21 cellular contexts compared by ENCODE assay signal in the genomic region with DNA sequence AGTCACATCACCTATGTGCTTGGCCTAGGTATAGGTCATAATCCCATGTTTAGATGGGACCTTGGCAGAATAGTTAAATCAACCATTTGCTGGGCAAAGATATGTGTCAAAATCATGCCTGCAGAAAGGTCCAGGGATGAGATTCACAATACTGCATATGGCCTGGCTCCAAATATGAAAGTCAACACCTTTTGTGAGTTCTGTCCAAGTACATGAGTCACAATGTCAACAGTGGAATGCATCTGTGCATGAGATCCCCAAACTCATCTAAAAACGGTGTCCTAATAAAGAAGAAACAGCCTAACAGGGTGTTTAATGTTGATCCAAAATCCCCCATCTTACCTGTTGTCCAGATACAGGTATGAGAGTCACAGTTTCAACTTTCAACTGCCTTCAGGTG.
DNase-seq lines count a peak whose midpoint lies in the region; ATAC-seq, FAIRE-seq and TF ChIP-seq lines count a peak whose summit lies in the region.
"Had no signal": no experiment of that assay in that cellular context is flagged by ENCODE, and none has a peak within 500 bp of the region (broad histone marks: within the 10 kb centered on the region; RNA-seq: fewer than 3 reads in every experiment).

No MANE protein-coding gene starts in this region.

- H3K27ac ChIP-seq in C4-2B (peak overlapping the region; percentile 25; the same call in 1 of the 2 replicates), pancreas (no peak overlapping the region), smooth muscle cell (ENCODE audit: low read depth) (no peak overlapping the region), hepatocyte (no peak overlapping the region)
- H3K27ac ChIP-seq: Peyer's patch had no signal

- no peak for FAIRE-seq in bronchial epithelial cell (lab: Jason Lieb, UNC)
- no peak for FAIRE-seq in pancreas (lab: Jason Lieb, UNC)
- FAIRE-seq: H54 had no signal

- no peaks in the 10 kb centered on the region for H3K4me1 ChIP-seq in pancreas
- H3K4me1 ChIP-seq in smooth muscle cell (ENCODE audit: low read depth), result no peaks in the 10 kb centered on the region
- H3K4me1 ChIP-seq in hepatocyte (ENCODE audit: insufficient read depth), result no peaks in the 10 kb centered on the region
- H3K4me1 ChIP-seq: BE2C, Peyer's patch had no signal

- H4K20me1 ChIP-seq in smooth muscle cell (ENCODE audit: low read depth), result no peaks in the 10 kb centered on the region
- no peaks in the 10 kb centered on the region for H4K20me1 ChIP-seq in hepatocyte (ENCODE audit: insufficient read depth, poor library complexity, severe bottlenecking)

- H3K9me3 ChIP-seq in pancreas, result no peaks in the 10 kb centered on the region
- H3K9me3 ChIP-seq in smooth muscle cell (replicated peaks; ENCODE audit: low read depth), result no peaks in the 10 kb centered on the region
- H3K9me3 ChIP-seq in hepatocyte (ENCODE audit: low read depth), result no peaks in the 10 kb centered on the region
- H3K9me3 ChIP-seq: Peyer's patch had no signal

- WGBS in pancreas, 2 donors, result 0% methylated on average over 1 of the region's 1 CpG
- WGBS in smooth muscle cell (ENCODE audit: low lambda C conversion rate), result 21% methylated on average over 1 of the region's 1 CpG
- 0% methylated on average over 1 of the region's 1 CpG for WGBS in hepatocyte (ENCODE audit: low lambda C conversion rate, missing lambda C conversion rate)

- DNase-seq in NCI-H2029 (lab: John Stamatoyannopoulos, UW) (peak; percentile 86), bronchial epithelial cell (ENCODE audit: low read depth) (peak; percentile 70), pancreas (no peak), SK-N-DZ (ENCODE audit: low spot score) (no peak), NCI-H2196 treated with DMSO at 0.1 percent for 48 hours (lab: John Stamatoyannopoulos, UW; ENCODE audit: unreplicated experiment) (no peak), smooth muscle cell (lab: John Stamatoyannopoulos, UW; ENCODE audit: unreplicated experiment) (no peak), hepatocyte (ENCODE audit: low spot score) (no peak)
- DNase-seq: BE2C; CD4-positive, CD25-positive, alpha-beta regulatory T cell; COR-L47; Kasumi-1; NCI-H1092; NCI-H1436; NCI-H187 treated with DMSO at 0.1 percent for 48 hours; NCI-H226; NCI-H524; NCI-H774; NK-92 treated with Interleukin-12 subunit alpha and Interleukin-12 subunit beta, amount 100 ng/mL, for 24 hours; Peyer's patch had no signal

- TF ChIP-seq CTCF in C4-2B (conservative IDR thresholded peaks at IDR 0.05), result no peak
- no peak for TF ChIP-seq CTCF in bronchial epithelial cell (IDR thresholded peaks at IDR 0.05; ENCODE audit: insufficient read depth, low read length, severe bottlenecking)
- no peak for TF ChIP-seq CTCF in pancreas (IDR thresholded peaks at IDR 0.05)
- TF ChIP-seq CTCF in smooth muscle cell (IDR thresholded peaks at IDR 0.05; ENCODE audit: borderline replicate concordance, insufficient read depth, poor library complexity, severe bottlenecking), result no peak
- no peak for TF ChIP-seq CTCF in hepatocyte (IDR thresholded peaks at IDR 0.05; ENCODE audit: poor library complexity)

- no peaks in the 10 kb centered on the region for H3K36me3 ChIP-seq in bronchial epithelial cell (ENCODE audit: control insufficient read depth, insufficient read depth, low read length)
- no peaks in the 10 kb centered on the region for H3K36me3 ChIP-seq in pancreas
- H3K36me3 ChIP-seq in smooth muscle cell (ENCODE audit: low read depth), result no peaks in the 10 kb centered on the region
- no peaks in the 10 kb centered on the region for H3K36me3 ChIP-seq in hepatocyte (replicated peaks; ENCODE audit: insufficient read depth, low read depth)
- H3K36me3 ChIP-seq: BE2C, Peyer's patch had no signal

- H3F3A ChIP-seq in smooth muscle cell (ENCODE audit: low read depth), result no peaks in the 10 kb centered on the region

- intact Hi-C loops in pancreas (cut with DNase I), result no loop called here

- no peaks in the 10 kb centered on the region for H3K9me2 ChIP-seq in hepatocyte (replicated peaks; ENCODE audit: insufficient read depth)

- no peak overlapping the region for H3K9ac ChIP-seq in smooth muscle cell (ENCODE audit: low read depth)

- H3K4me3 ChIP-seq in bronchial epithelial cell (ENCODE audit: low read depth, low read length), result no peak overlapping the region
- no peak overlapping the region for H3K4me3 ChIP-seq in pancreas
- H3K4me3 ChIP-seq in smooth muscle cell, result no peak overlapping the region
- no peak overlapping the region for H3K4me3 ChIP-seq in hepatocyte
- H3K4me3 ChIP-seq: Peyer's patch had no signal

- no peaks in the 10 kb centered on the region for H3K27me3 ChIP-seq in bronchial epithelial cell (ENCODE audit: control insufficient read depth, insufficient read depth, low read length)
- no peaks in the 10 kb centered on the region for H3K27me3 ChIP-seq in pancreas
- H3K27me3 ChIP-seq in smooth muscle cell (ENCODE audit: low read depth), result no peaks in the 10 kb centered on the region
- no peaks in the 10 kb centered on the region for H3K27me3 ChIP-seq in hepatocyte
- H3K27me3 ChIP-seq: BE2C, Peyer's patch had no signal

- H2AFZ ChIP-seq in smooth muscle cell (ENCODE audit: low read depth), result no peak overlapping the region
- H2AFZ ChIP-seq in hepatocyte, result no peak overlapping the region

- H3K79me2 ChIP-seq in smooth muscle cell (ENCODE audit: low read depth) (no peaks in the 10 kb centered on the region), hepatocyte (no peaks in the 10 kb centered on the region)

- H3K4me2 ChIP-seq in smooth muscle cell (no peak overlapping the region), hepatocyte (no peak overlapping the region)

- ATAC-seq in pancreas, result peak in 3 of 4 donors; percentile 29 to 59 (median 44)

Comparison
In these comparisons a context has a peak if more than half of its experiments do, and no peak if none do; other contexts are left out.
1. DNase-seq: peak in NCI-H2029 (single experiment) and bronchial epithelial cell (single experiment); none in pancreas (0 of 6), SK-N-DZ (single experiment), NCI-H2196 treated with DMSO at 0.1 percent for 48 hours (single experiment), smooth muscle cell (single experiment) and hepatocyte (single experiment).